In genomic region chr10:118983263-118983662, GRCh38 we compare ENCODE assay signal across 17 cellular contexts. TPM values are rescaled to one million over a fixed set of nuclear protein-coding genes. Genes with fewer than 3 reads are reported as not detected.
A peak's percentile ranks its signal among the peaks of the same experiment; 100 is the strongest.
DNase-seq lines count a peak whose midpoint lies in the region; ATAC-seq and TF ChIP-seq lines count a peak whose summit lies in the region.
"Had no signal": no experiment of that assay in that cellular context is flagged by ENCODE, and none has a peak within 500 bp of the region (broad histone marks: within the 10 kb centered on the region; RNA-seq: fewer than 3 reads in every experiment).

No MANE protein-coding gene starts in this region.

- H2BK5ac ChIP-seq in H9 (ENCODE audit: insufficient read length, low read length), result no peak overlapping the region

- no peak overlapping the region for H2BK120ac ChIP-seq in H9 (ENCODE audit: low read depth, low read length, poor library complexity, severe bottlenecking)

- H3K18ac ChIP-seq in H9 (ENCODE audit: insufficient read length, low read depth, low read length), result no peak overlapping the region

- peak in 2 of 3 experiments; percentile 22 to 62 for DNase-seq in NCI-H1417 (lab: John Stamatoyannopoulos, UW)
- no peak for DNase-seq in NCI-H1417 treated with DMSO at 0.1 percent for 48 hours (lab: John Stamatoyannopoulos, UW)
- peak; percentile 19 for DNase-seq in H9
- DNase-seq in NCI-H2227 treated with DMSO at 0.1 percent for 48 hours (lab: John Stamatoyannopoulos, UW), result peak; percentile 80
- peak; percentile 26 for DNase-seq in endodermal cell
- no peak for DNase-seq in CD8-positive, alpha-beta memory T cell
- no peak for DNase-seq in NCI-H1436 treated with DMSO at 0.1 percent for 48 hours (lab: John Stamatoyannopoulos, UW)
- DNase-seq: activated CD4-positive, alpha-beta T cell treated with anti-CD3 and anti-CD28 coated beads, Interleukin-2, amount 10 ng/mL, durations not matched to agents 7 days and 5 days; HCEC 1CT; T-helper 1 cell; upper lobe of right lung had no signal

- H3K27ac Mint-ChIP-seq in H9 (no peak overlapping the region), endodermal cell (no peak overlapping the region)
- no peak overlapping the region for H3K27ac Mint-ChIP-seq in CD8-positive, alpha-beta memory T cell
- H3K27ac Mint-ChIP-seq: activated CD4-positive, alpha-beta T cell treated with anti-CD3 and anti-CD28 coated beads, Interleukin-2, amount 10 ng/mL, durations not matched to agents 7 days and 5 days; activated T-helper 2 cell treated with anti-CD3 and anti-CD28 coated beads, Interferon-gamma antibody, Interleukin-2, Interleukin-4, amounts not matched to agents 10 μg/mL and 5 μg/mL and 100 μg/mL, durations not matched to agents 14 hours and 24 hours and 36 hours had no signal

- H3K27ac ChIP-seq in H9 (ENCODE audit: insufficient read length, low read depth, low read length) (no peak overlapping the region), endodermal cell (ENCODE audit: low read depth, low read length) (no peak overlapping the region)
- H3K27ac ChIP-seq in CD8-positive, alpha-beta memory T cell (ENCODE audit: low read depth, low read length), result no peak overlapping the region
- H3K27ac ChIP-seq: A549, neutrophil, upper lobe of right lung had no signal

- H3K27me3 Mint-ChIP-seq in H9 (ENCODE audit: low read depth) (no peaks in the 10 kb centered on the region; the same call in 1 of the 2 replicates), endodermal cell (ENCODE audit: insufficient read depth) (no peaks in the 10 kb centered on the region)
- H3K27me3 Mint-ChIP-seq in CD8-positive, alpha-beta memory T cell, result peaks cover 13 to 20% of the 10 kb centered on the region in 2 donors

- H2AK5ac ChIP-seq in H9 (ENCODE audit: insufficient read length, low read length), result no peak overlapping the region

- no peaks in the 10 kb centered on the region for H4K20me1 ChIP-seq in H9 (ENCODE audit: control insufficient read depth, insufficient read depth, insufficient read length)

- no peak overlapping the region for H2BK15ac ChIP-seq in H9 (ENCODE audit: low read depth, low read length)

- POLR2A ChIA-PET in CD8-positive, alpha-beta memory T cell (lab: Charles Lee), result no interaction called here

- H3K4me3 Mint-ChIP-seq in H9 (no peak overlapping the region), endodermal cell (no peak overlapping the region)
- H3K4me3 Mint-ChIP-seq in CD8-positive, alpha-beta memory T cell, result no peak overlapping the region
- H3K4me3 Mint-ChIP-seq: activated CD4-positive, alpha-beta T cell treated with anti-CD3 and anti-CD28 coated beads, Interleukin-2, amount 10 ng/mL, durations not matched to agents 7 days and 5 days; brain had no signal

- no peak overlapping the region for H3K4me2 ChIP-seq in H9 (ENCODE audit: insufficient read depth, insufficient read length, low read length)
- H3K4me2 ChIP-seq: A549 had no signal

- peaks cover 17 to 18% of the 10 kb centered on the region in 2 experiments for H3K9me3 Mint-ChIP-seq in H9
- peaks cover 20% of the 10 kb centered on the region for H3K9me3 Mint-ChIP-seq in endodermal cell
- peaks cover 12 to 27% (median 19%) of the 10 kb centered on the region in 5 donors for H3K9me3 Mint-ChIP-seq in CD8-positive, alpha-beta memory T cell

- H2BK12ac ChIP-seq in H9 (ENCODE audit: insufficient read length, low read depth, low read length), result no peak overlapping the region

- H3K9ac ChIP-seq in H9 (ENCODE audit: extremely low read depth, insufficient read length, low read length) (no peak overlapping the region), endodermal cell (ENCODE audit: extremely low read depth, low read length, poor library complexity, severe bottlenecking) (no peak overlapping the region)

- no peak overlapping the region for H3K4ac ChIP-seq in H9 (ENCODE audit: low read depth, low read length)

- peaks cover 6 to 17% (median 10%) of the 10 kb centered on the region in 3 experiments for H3K36me3 Mint-ChIP-seq in H9 (ENCODE audit: insufficient read depth in 1 of 3, low read depth in 3 of 3)
- H3K36me3 Mint-ChIP-seq in endodermal cell (ENCODE audit: low read depth), result no peaks in the 10 kb centered on the region
- peaks cover 2 to 23% (median 8%) of the 10 kb centered on the region in 3 donors for H3K36me3 Mint-ChIP-seq in CD8-positive, alpha-beta memory T cell

- H2BK20ac ChIP-seq in H9 (ENCODE audit: low read depth, low read length, poor library complexity, severe bottlenecking), result no peak overlapping the region

- CTCF ChIA-PET in CD8-positive, alpha-beta memory T cell (lab: Charles Lee), result no interaction called here

- H3K23me2 ChIP-seq in H9 (ENCODE audit: insufficient read length, low read depth, low read length, poor library complexity, severe bottlenecking), result no peaks in the 10 kb centered on the region

- no peak overlapping the region for H4K91ac ChIP-seq in H9 (ENCODE audit: insufficient read length, low read depth, low read length)

- H3K4me3 ChIP-seq in endodermal cell (ENCODE audit: low read length), result no peak overlapping the region
- no peak overlapping the region for H3K4me3 ChIP-seq in CD8-positive, alpha-beta memory T cell (ENCODE audit: low read length)
- H3K4me3 ChIP-seq: A549, lung, upper lobe of right lung had no signal

- H3K9me3 ChIP-seq in H9 (ENCODE audit: control insufficient read depth, low read depth, low read length), result no peaks in the 10 kb centered on the region
- H3K9me3 ChIP-seq in endodermal cell (ENCODE audit: control insufficient read depth, low read length), result peaks cover 11% of the 10 kb centered on the region
- H3K9me3 ChIP-seq in CD8-positive, alpha-beta memory T cell (ENCODE audit: low read length), result no peaks in the 10 kb centered on the region
- H3K9me3 ChIP-seq: A549, neutrophil had no signal

- H3K36me3 ChIP-seq in endodermal cell (ENCODE audit: control insufficient read depth, insufficient read depth, low read length), result no peaks in the 10 kb centered on the region
- H3K36me3 ChIP-seq in CD8-positive, alpha-beta memory T cell (ENCODE audit: insufficient read depth, low read length), result no peaks in the 10 kb centered on the region
- H3K36me3 ChIP-seq: neutrophil, upper lobe of right lung had no signal

- no peak overlapping the region for H3T11ph ChIP-seq in H9 (ENCODE audit: low read length)

- H2AFZ ChIP-seq in H9 (ENCODE audit: low read length), result no peak overlapping the region

- H3K27me3 ChIP-seq in H9 (ENCODE audit: insufficient read depth, low read length) (no peaks in the 10 kb centered on the region), endodermal cell (ENCODE audit: control insufficient read depth, insufficient read depth, low read length, poor library complexity, severe bottlenecking) (no peaks in the 10 kb centered on the region)
- no peaks in the 10 kb centered on the region for H3K27me3 ChIP-seq in CD8-positive, alpha-beta memory T cell (ENCODE audit: insufficient read depth, low read length, poor library complexity, severe bottlenecking)
- H3K27me3 ChIP-seq: neutrophil, upper lobe of right lung had no signal

- ATAC-seq in HG03196 (IDR thresholded peaks at IDR 0.05; ENCODE audit: unreplicated experiment), result no peak
- ATAC-seq: A549, upper lobe of right lung had no signal

- no peak overlapping the region for H4K5ac ChIP-seq in H9 (ENCODE audit: insufficient read length, low read depth, low read length)

- H3K56ac ChIP-seq in H9 (ENCODE audit: insufficient read length, low read depth, low read length), result no peak overlapping the region

- H3K4me1 Mint-ChIP-seq in H9, result peaks cover 10 to 16% of the 10 kb centered on the region in 2 experiments; a peak in 3 of 4 replicates
- peaks cover 4% of the 10 kb centered on the region for H3K4me1 Mint-ChIP-seq in endodermal cell
- H3K4me1 Mint-ChIP-seq in CD8-positive, alpha-beta memory T cell, result peaks cover 9 to 10% (median 9%) of the 10 kb centered on the region in 3 donors

- no peaks in the 10 kb centered on the region for H3K79me1 ChIP-seq in H9 (ENCODE audit: insufficient read depth, low read depth, low read length, poor library complexity, severe bottlenecking)

- no peak overlapping the region for H4K8ac ChIP-seq in H9 (replicated peaks; ENCODE audit: insufficient read length, low read depth, low read length)

- no peak overlapping the region for H3K14ac ChIP-seq in H9 (ENCODE audit: insufficient read depth, low read length)

- H3K79me2 ChIP-seq in H9 (ENCODE audit: insufficient read depth, low read length), result no peaks in the 10 kb centered on the region

- WGBS in H9 (ENCODE audit: extremely low coverage, insufficient read length, low lambda C conversion rate), result no CpG with 5 or more reads among the region's 1 CpG
- 83 to 93% methylated on average over 1 of the region's 1 CpG for WGBS in endodermal cell (ENCODE audit: insufficient coverage in 1 of 2, insufficient read length in 1 of 2), 2 experiments

- H3K23ac ChIP-seq in H9 (ENCODE audit: insufficient read length, low read depth, low read length), result no peak overlapping the region

- H3K4me1 ChIP-seq in H9 (ENCODE audit: insufficient read depth, low read length) (no peaks in the 10 kb centered on the region), endodermal cell (ENCODE audit: control insufficient read depth, insufficient read depth, low read length) (no peaks in the 10 kb centered on the region)
- H3K4me1 ChIP-seq in CD8-positive, alpha-beta memory T cell (ENCODE audit: insufficient read depth, low read length), result no peaks in the 10 kb centered on the region
- H3K4me1 ChIP-seq: upper lobe of right lung had no signal

- TF ChIP-seq CTCF in H9 (conservative IDR thresholded peaks at IDR 0.05) (no peak), endodermal cell (conservative IDR thresholded peaks at IDR 0.05) (no peak)

RNA-seq across cellular contexts. Expression of gene NANOS1, which starts 46.3 kb away (rescaled TPM):
- total RNA-seq in H9 (2021) (4.5 and 5.5 TPM in 2 replicates), endodermal cell (1 to 10 TPM in 1 of 2 donors, under 1 TPM in 1; 0.71 to 1.7 TPM)
- 3.6 TPM for polyA plus RNA-seq in endodermal cell (2013, experiment 1 of 2)
- polyA plus RNA-seq in endodermal cell (2013, experiment 2 of 2), result 3.5 TPM
- under 1 TPM; 0.22 to 0.61 TPM for total RNA-seq in CD8-positive, alpha-beta memory T cell
- polyA plus RNA-seq in CD8-positive, alpha-beta memory T cell, result 0.07 TPM

Comparison
In these comparisons a context has a peak if more than half of its experiments do, and no peak if none do; other contexts are left out.
1. DNase-seq: peak in NCI-H1417 (2 of 3), H9 (single experiment), NCI-H2227 treated with DMSO at 0.1 percent for 48 hours (single experiment) and endodermal cell (single experiment); none in NCI-H1417 treated with DMSO at 0.1 percent for 48 hours (single experiment), CD8-positive, alpha-beta memory T cell (0 of 5) and NCI-H1436 treated with DMSO at 0.1 percent for 48 hours (single experiment).